In genomic region chr12:19312637-19313036, GRCh38 we compare ENCODE assay signal across 26 cellular contexts.
A peak's percentile ranks its signal among the peaks of the same experiment; 100 is the strongest.
DNase-seq lines count a peak whose midpoint lies in the region; ATAC-seq, FAIRE-seq and TF ChIP-seq lines count a peak whose summit lies in the region.
"Had no signal": no experiment of that assay in that cellular context is flagged by ENCODE, and none has a peak within 500 bp of the region (broad histone marks: within the 10 kb centered on the region; RNA-seq: fewer than 3 reads in every experiment).

No MANE protein-coding gene starts in this region.

- intact Hi-C loops in activated CD4-positive, alpha-beta T cell treated with anti-CD3 and anti-CD28 coated beads for 36 hours (cut with DNase I, micrococcal nuclease), result no loop called here
- intact Hi-C loops in left lung (cut with DNase I), result no loop called here
- intact Hi-C loops in tibial artery (cut with DNase I; ENCODE audit: low total_unique reads), result no loop called here

- peak; percentile 10 for DNase-seq in activated CD4-positive, alpha-beta T cell treated with anti-CD3 and anti-CD28 coated beads for 36 hours
- DNase-seq in activated CD4-positive, alpha-beta T cell treated with anti-CD3 and anti-CD28 coated beads for 4 hours, result no peak
- DNase-seq in stimulated activated CD4-positive, alpha-beta T cell treated with anti-CD3 and anti-CD28 coated beads, Interleukin-15, amount 100 ng/mL, for 24 hours, result peak; percentile 8
- DNase-seq in stimulated activated CD4-positive, alpha-beta T cell treated with anti-CD3 and anti-CD28 coated beads, Interleukin-4, amount 100 ng/mL, for 1 hour, result no peak
- DNase-seq in left lung, result no peak
- DNase-seq in stimulated activated effector memory CD8-positive, alpha-beta T cell treated with anti-CD3 and anti-CD28 coated beads, Interleukin-12 subunit alpha, Interleukin-12 subunit beta, amount 100 ng/mL, for 72 hours (ENCODE audit: low spot score in 2 of 2), result no peak
- DNase-seq in tibial artery, result no peak
- DNase-seq in GM12892 (ENCODE audit: insufficient read length), result no peak
- DNase-seq: BE2C; CD8-positive, alpha-beta memory T cell; DMS 273 treated with DMSO at 0.1 percent for 48 hours; DMS79; EL; GDM1; NCI-H1048; NCI-H1417; NCI-H1694; NCI-H2081 treated with DMSO at 0.1 percent for 48 hours; NCI-H2171; NCI-H226; NCI-H510A treated with DMSO at 0.1 percent for 48 hours; PC-3 had no signal

- H3K27me3 ChIP-seq in left lung (no peaks in the 10 kb centered on the region), tibial artery (no peaks in the 10 kb centered on the region)
- H3K27me3 ChIP-seq: BE2C had no signal

- peak overlapping the region in 1 of 2 donors; percentile 46 for H3K27ac ChIP-seq in left lung
- H3K27ac ChIP-seq in tibial artery, result no peak overlapping the region
- H3K27ac ChIP-seq: 22Rv1 had no signal

- H3K36me3 ChIP-seq in left lung (no peaks in the 10 kb centered on the region), tibial artery (no peaks in the 10 kb centered on the region)
- H3K36me3 ChIP-seq: BE2C had no signal

- H3K4me1 ChIP-seq in left lung, result no peaks in the 10 kb centered on the region
- no peaks in the 10 kb centered on the region for H3K4me1 ChIP-seq in tibial artery
- H3K4me1 ChIP-seq: BE2C had no signal

- FAIRE-seq in GM12892 (lab: Jason Lieb, UNC), result no peak
- FAIRE-seq: GM12878, GM19239 had no signal

- peak; percentile 42 for ATAC-seq in activated CD4-positive, alpha-beta T cell treated with anti-CD3 and anti-CD28 coated beads for 36 hours
- peak; percentile 85 for ATAC-seq in left lung
- peak; percentile 80 for ATAC-seq in stimulated activated effector memory CD8-positive, alpha-beta T cell treated with anti-CD3 and anti-CD28 coated beads, Interleukin-12 subunit alpha, Interleukin-12 subunit beta, amount 100 ng/mL, for 72 hours
- ATAC-seq: GM12878, PC-3 had no signal

- H3K4me3 Mint-ChIP-seq in activated CD4-positive, alpha-beta T cell treated with anti-CD3 and anti-CD28 coated beads for 36 hours, result no peak overlapping the region
- no peak overlapping the region for H3K4me3 Mint-ChIP-seq in stimulated activated effector memory CD8-positive, alpha-beta T cell treated with anti-CD3 and anti-CD28 coated beads, Interleukin-12 subunit alpha, Interleukin-12 subunit beta, amount 100 ng/mL, for 72 hours
- H3K4me3 Mint-ChIP-seq: CD14-positive monocyte; CD8-positive, alpha-beta memory T cell had no signal

- no peaks in the 10 kb centered on the region for H3K9me3 ChIP-seq in left lung
- H3K9me3 ChIP-seq in tibial artery, result no peaks in the 10 kb centered on the region
- H3K9me3 ChIP-seq: BE2C had no signal

- no peaks in the 10 kb centered on the region for H3K36me3 Mint-ChIP-seq in activated CD4-positive, alpha-beta T cell treated with anti-CD3 and anti-CD28 coated beads for 36 hours (ENCODE audit: low read depth)
- H3K36me3 Mint-ChIP-seq in stimulated activated effector memory CD8-positive, alpha-beta T cell treated with anti-CD3 and anti-CD28 coated beads, Interleukin-12 subunit alpha, Interleukin-12 subunit beta, amount 100 ng/mL, for 72 hours, result no peaks in the 10 kb centered on the region
- H3K36me3 Mint-ChIP-seq: CD14-positive monocyte; CD8-positive, alpha-beta memory T cell had no signal

- H3K4me3 ChIP-seq in left lung (no peak overlapping the region), tibial artery (no peak overlapping the region)
- H3K4me3 ChIP-seq: GM12878 had no signal

- no peaks in the 10 kb centered on the region for H3K27me3 Mint-ChIP-seq in activated CD4-positive, alpha-beta T cell treated with anti-CD3 and anti-CD28 coated beads for 36 hours
- H3K27me3 Mint-ChIP-seq: CD8-positive, alpha-beta memory T cell had no signal

- peaks cover 8% of the 10 kb centered on the region for H3K4me1 Mint-ChIP-seq in activated CD4-positive, alpha-beta T cell treated with anti-CD3 and anti-CD28 coated beads for 36 hours
- no peaks in the 10 kb centered on the region for H3K4me1 Mint-ChIP-seq in stimulated activated effector memory CD8-positive, alpha-beta T cell treated with anti-CD3 and anti-CD28 coated beads, Interleukin-12 subunit alpha, Interleukin-12 subunit beta, amount 100 ng/mL, for 72 hours
- H3K4me1 Mint-ChIP-seq: CD14-positive monocyte had no signal

- no peaks in the 10 kb centered on the region for H3K9me3 Mint-ChIP-seq in activated CD4-positive, alpha-beta T cell treated with anti-CD3 and anti-CD28 coated beads for 36 hours (ENCODE audit: low read depth)
- H3K9me3 Mint-ChIP-seq in stimulated activated effector memory CD8-positive, alpha-beta T cell treated with anti-CD3 and anti-CD28 coated beads, Interleukin-12 subunit alpha, Interleukin-12 subunit beta, amount 100 ng/mL, for 72 hours, result no peaks in the 10 kb centered on the region
- H3K9me3 Mint-ChIP-seq: CD14-positive monocyte; CD8-positive, alpha-beta memory T cell had no signal

- POLR2A ChIA-PET in activated CD4-positive, alpha-beta T cell treated with anti-CD3 and anti-CD28 coated beads for 36 hours (lab: Charles Lee), result no interaction called here

- no peak for TF ChIP-seq POLR2A in GM12892 (IDR thresholded peaks at IDR 0.05; ENCODE audit: low read depth, low read length)

- CTCF ChIA-PET in activated CD4-positive, alpha-beta T cell treated with anti-CD3 and anti-CD28 coated beads for 36 hours (lab: Charles Lee), result interaction anchor here (0.7 kb wide), 1 partner anchor 63 kb away, joined by 3 read pairs; no protein-coding TSS in a partner anchor

- H3K27ac Mint-ChIP-seq in activated CD4-positive, alpha-beta T cell treated with anti-CD3 and anti-CD28 coated beads for 36 hours, result no peak overlapping the region
- H3K27ac Mint-ChIP-seq in stimulated activated effector memory CD8-positive, alpha-beta T cell treated with anti-CD3 and anti-CD28 coated beads, Interleukin-12 subunit alpha, Interleukin-12 subunit beta, amount 100 ng/mL, for 72 hours, result no peak overlapping the region
- H3K27ac Mint-ChIP-seq: CD14-positive monocyte had no signal

- TF ChIP-seq CTCF in left lung (IDR thresholded peaks at IDR 0.05) (no peak), tibial artery (IDR thresholded peaks at IDR 0.05) (no peak)

Comparison
In these comparisons a context has a peak if more than half of its experiments do, and no peak if none do; other contexts are left out.
1. DNase-seq: peak in activated CD4-positive, alpha-beta T cell treated with anti-CD3 and anti-CD28 coated beads for 36 hours (single experiment) and stimulated activated CD4-positive, alpha-beta T cell treated with anti-CD3 and anti-CD28 coated beads, Interleukin-15, amount 100 ng/mL, for 24 hours (single experiment); none in activated CD4-positive, alpha-beta T cell treated with anti-CD3 and anti-CD28 coated beads for 4 hours (0 of 2), stimulated activated CD4-positive, alpha-beta T cell treated with anti-CD3 and anti-CD28 coated beads, Interleukin-4, amount 100 ng/mL, for 1 hour (single experiment), left lung (0 of 2), stimulated activated effector memory CD8-positive, alpha-beta T cell treated with anti-CD3 and anti-CD28 coated beads, Interleukin-12 subunit alpha, Interleukin-12 subunit beta, amount 100 ng/mL, for 72 hours (0 of 2), tibial artery (0 of 2) and GM12892 (single experiment).
2. Peak in every context shown above with its lines, with median percentiles within 50 percentile points of each other: ATAC-seq.